1 cellular context compared by ENCODE assay signal in genomic region chrX:151336809-151337208, GRCh38.
TF ChIP-seq lines count a peak whose summit lies in the region.

No MANE protein-coding gene starts in this region.

TF ChIP-seq in liver, 16 proteins besides CTCF, POLR2A, EP300 and RAD21 (continued from another document):
- TF ChIP-seq REST (IDR thresholded peaks at IDR 0.05), result no peak
